9 cellular contexts compared by ENCODE assay signal in the genomic region with DNA sequence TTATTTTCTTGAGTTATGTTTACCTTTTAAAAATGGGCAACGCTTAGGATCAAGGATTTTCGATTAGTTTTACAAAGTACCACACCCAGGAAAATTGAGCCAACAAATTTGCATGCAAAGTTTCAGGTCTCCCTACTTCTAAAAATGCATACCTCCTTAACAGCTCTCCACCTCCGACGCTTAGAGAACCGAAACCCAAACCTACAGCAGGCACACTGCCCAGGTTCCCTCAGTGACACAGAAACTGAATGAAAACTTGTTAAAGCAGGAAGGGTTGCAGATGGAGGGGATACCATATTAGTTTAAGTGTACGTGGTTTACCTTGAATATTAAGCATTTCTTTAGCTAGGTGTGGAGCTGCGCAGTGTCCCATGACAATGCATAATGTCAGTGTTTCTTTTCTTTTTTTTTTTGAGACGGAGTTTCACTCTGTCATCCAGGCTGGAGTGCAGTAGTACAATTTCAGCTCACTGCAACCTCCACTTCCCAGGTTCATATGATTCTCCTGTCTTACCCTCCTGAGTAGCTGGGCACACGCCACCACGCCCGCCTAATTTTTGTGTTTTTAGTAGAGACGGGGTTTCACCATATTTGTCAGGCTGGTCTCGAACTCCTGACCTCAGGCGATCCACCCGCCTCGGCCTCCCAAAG. TPM values are rescaled to one million over a fixed set of nuclear protein-coding genes. Genes with fewer than 3 reads are reported as not detected.
DNase-seq lines count a peak whose midpoint lies in the region; ATAC-seq and TF ChIP-seq lines count a peak whose summit lies in the region.
"Had no signal": no experiment of that assay in that cellular context is flagged by ENCODE, and none has a peak within 500 bp of the region (broad histone marks: within the 10 kb centered on the region; RNA-seq: fewer than 3 reads in every experiment).

No MANE protein-coding gene starts in this region.

- peaks cover 5% of the 10 kb centered on the region for H3K36me3 ChIP-seq in osteoblast (ENCODE audit: insufficient read depth, low read length)
- H3K36me3 ChIP-seq in PC-3 (ENCODE audit: low read depth, low read length) = peaks cover 7% of the 10 kb centered on the region; the same call in 1 of the 2 replicates

- peak overlapping the region; percentile 77 for H3K27ac Mint-ChIP-seq in activated CD4-positive, alpha-beta T cell treated with anti-CD3 and anti-CD28 coated beads for 36 hours

- TF ChIP-seq CTCF in osteoblast (IDR thresholded peaks at IDR 0.05; ENCODE audit: extremely low read depth, low read depth, low read length) (no peak), PC-3 (conservative IDR thresholded peaks at IDR 0.05; ENCODE audit: low read depth, low read length) (no peak)

- H3K79me2 ChIP-seq in osteoblast (ENCODE audit: insufficient read depth, low read length) (peaks cover 33% of the 10 kb centered on the region), PC-3 (ENCODE audit: low read length) (peaks cover 34% of the 10 kb centered on the region)

- CTCF ChIA-PET in activated CD4-positive, alpha-beta T cell treated with anti-CD3 and anti-CD28 coated beads for 36 hours (lab: Charles Lee) = interaction anchor here (1.5 to 3.0 kb wide), 2 partner anchors 23 to 94 kb away, joined by 3 to 24 read pairs; no protein-coding TSS in a partner anchor
- CTCF ChIA-PET in PC-3 (lab: Charles Lee) = no interaction called here

- no peak overlapping the region for H3K4me3 ChIP-seq in osteoblast (ENCODE audit: insufficient read depth, low read length)
- H3K4me3 ChIP-seq in PC-3 (ENCODE audit: low read length) = no peak overlapping the region
- H3K4me3 ChIP-seq: A549 had no signal

- peak overlapping the region; percentile 59 for H3K4me3 Mint-ChIP-seq in activated CD4-positive, alpha-beta T cell treated with anti-CD3 and anti-CD28 coated beads for 36 hours

- POLR2A ChIA-PET in activated CD4-positive, alpha-beta T cell treated with anti-CD3 and anti-CD28 coated beads for 36 hours (lab: Charles Lee) = interaction anchor here (0.6 to 1.2 kb wide), 3 partner anchors 46 to 65 kb away, joined by 3 to 5 read pairs (median 4); no protein-coding TSS in a partner anchor
- POLR2A ChIA-PET in PC-3 (lab: Charles Lee; ENCODE audit: unreplicated experiment) = no interaction called here

- H3K36me3 Mint-ChIP-seq in activated CD4-positive, alpha-beta T cell treated with anti-CD3 and anti-CD28 coated beads for 36 hours (ENCODE audit: low read depth) = peaks cover 28% of the 10 kb centered on the region

- H3F3A ChIP-seq in PC-3 (ENCODE audit: low read length, unreplicated experiment) = no peaks in the 10 kb centered on the region

- peaks cover 52% of the 10 kb centered on the region for H3K4me1 Mint-ChIP-seq in activated CD4-positive, alpha-beta T cell treated with anti-CD3 and anti-CD28 coated beads for 36 hours

- H3K4me2 ChIP-seq in osteoblast (ENCODE audit: insufficient read depth, low read length) = peak overlapping the region; percentile 48
- H3K4me2 ChIP-seq in PC-3 (ENCODE audit: low read length) = no peak overlapping the region

- DNase-seq in activated CD4-positive, alpha-beta T cell treated with anti-CD3 and anti-CD28 coated beads for 36 hours = peak; percentile 50
- DNase-seq in activated CD4-positive, alpha-beta T cell treated with anti-CD3 and anti-CD28 coated beads for 1 hour = no peak
- peak; percentile 4 for DNase-seq in T follicular helper cell (ENCODE audit: low read depth)
- DNase-seq in osteoblast (ENCODE audit: insufficient read length, low spot score, missing footprints) = no peak
- DNase-seq in UCSD-AML1 (lab: John Stamatoyannopoulos, UW; ENCODE audit: unreplicated experiment) = no peak
- DNase-seq in PC-3 = no peak
- no peak for DNase-seq in NCI-H128 (lab: John Stamatoyannopoulos, UW; ENCODE audit: unreplicated experiment)

- BruUV-seq in PC-3 (replicated peaks; lab: Mats Ljungman, UMichigan) = no TSS peak

- no peak overlapping the region for H3K27ac ChIP-seq in osteoblast (ENCODE audit: low read depth, low read length)
- no peak overlapping the region for H3K27ac ChIP-seq in PC-3 (ENCODE audit: low read length)

- H3K27me3 ChIP-seq in osteoblast (ENCODE audit: insufficient read depth, low read length) (no peaks in the 10 kb centered on the region), PC-3 (ENCODE audit: low read length) (no peaks in the 10 kb centered on the region)

- H3K4me1 ChIP-seq in osteoblast (ENCODE audit: insufficient read depth, low read length) (peaks cover 20% of the 10 kb centered on the region), PC-3 (ENCODE audit: insufficient read depth, low read length) (peaks cover 16% of the 10 kb centered on the region)

- no peaks in the 10 kb centered on the region for H3K9me2 ChIP-seq in PC-3 (replicated peaks; ENCODE audit: low read length)

- H4K20me1 ChIP-seq in osteoblast (ENCODE audit: insufficient read depth, low read length) (peaks cover 22% of the 10 kb centered on the region), PC-3 (ENCODE audit: low read length) (peaks cover 24% of the 10 kb centered on the region)

- peak; percentile 13 for ATAC-seq in activated CD4-positive, alpha-beta T cell treated with anti-CD3 and anti-CD28 coated beads for 36 hours
- ATAC-seq in HG02973 (IDR thresholded peaks at IDR 0.05; ENCODE audit: unreplicated experiment) = peak; percentile 73
- ATAC-seq in PC-3 = no peak
- ATAC-seq: A549 had no signal

- intact Hi-C loops in activated CD4-positive, alpha-beta T cell treated with anti-CD3 and anti-CD28 coated beads for 36 hours (cut with DNase I, micrococcal nuclease) = loop anchor here in 1 of 2 experiments (2.0 kb wide), 1 partner anchor 41 kb away; no protein-coding TSS in a partner anchor
- intact Hi-C loops in PC-3 (cut with micrococcal nuclease) = loop anchor here (2.0 kb wide), 1 partner anchor 59 kb away; no protein-coding TSS in a partner anchor

- H3K9me3 ChIP-seq in osteoblast (ENCODE audit: low read depth, low read length) = no peaks in the 10 kb centered on the region
- no peaks in the 10 kb centered on the region for H3K9me3 ChIP-seq in PC-3 (ENCODE audit: low read length)
- H3K9me3 ChIP-seq: A549 had no signal

- H2AFZ ChIP-seq in osteoblast (ENCODE audit: low read length) (no peak overlapping the region), PC-3 (ENCODE audit: low read length) (no peak overlapping the region)

- H3K27me3 Mint-ChIP-seq in activated CD4-positive, alpha-beta T cell treated with anti-CD3 and anti-CD28 coated beads for 36 hours = no peaks in the 10 kb centered on the region

- no peaks in the 10 kb centered on the region for H3K9me3 Mint-ChIP-seq in activated CD4-positive, alpha-beta T cell treated with anti-CD3 and anti-CD28 coated beads for 36 hours (ENCODE audit: low read depth)

- H3K9ac ChIP-seq in PC-3 (ENCODE audit: low read length) = no peak overlapping the region

RNA-seq across cellular contexts. Expression of gene SUB1, which starts 1.6 kb away (rescaled TPM):
- total RNA-seq in activated CD4-positive, alpha-beta T cell treated with anti-CD3 and anti-CD28 coated beads for 36 hours = 100 to 1,000 TPM; 418 to 458 TPM
- total RNA-seq in osteoblast = 101 and 115 TPM in 2 replicates
- total RNA-seq in PC-3 (2014; rRNA removed) = 185 and 189 TPM in 2 replicates

Comparison
In these comparisons a context has a peak if more than half of its experiments do, and no peak if none do; other contexts are left out.
1. DNase-seq: peak in activated CD4-positive, alpha-beta T cell treated with anti-CD3 and anti-CD28 coated beads for 36 hours (single experiment) and T follicular helper cell (single experiment); none in activated CD4-positive, alpha-beta T cell treated with anti-CD3 and anti-CD28 coated beads for 1 hour (single experiment), osteoblast (single experiment), UCSD-AML1 (single experiment), PC-3 (single experiment) and NCI-H128 (single experiment).